ENCODE assay signal across 2 cellular contexts in the genomic region with DNA sequence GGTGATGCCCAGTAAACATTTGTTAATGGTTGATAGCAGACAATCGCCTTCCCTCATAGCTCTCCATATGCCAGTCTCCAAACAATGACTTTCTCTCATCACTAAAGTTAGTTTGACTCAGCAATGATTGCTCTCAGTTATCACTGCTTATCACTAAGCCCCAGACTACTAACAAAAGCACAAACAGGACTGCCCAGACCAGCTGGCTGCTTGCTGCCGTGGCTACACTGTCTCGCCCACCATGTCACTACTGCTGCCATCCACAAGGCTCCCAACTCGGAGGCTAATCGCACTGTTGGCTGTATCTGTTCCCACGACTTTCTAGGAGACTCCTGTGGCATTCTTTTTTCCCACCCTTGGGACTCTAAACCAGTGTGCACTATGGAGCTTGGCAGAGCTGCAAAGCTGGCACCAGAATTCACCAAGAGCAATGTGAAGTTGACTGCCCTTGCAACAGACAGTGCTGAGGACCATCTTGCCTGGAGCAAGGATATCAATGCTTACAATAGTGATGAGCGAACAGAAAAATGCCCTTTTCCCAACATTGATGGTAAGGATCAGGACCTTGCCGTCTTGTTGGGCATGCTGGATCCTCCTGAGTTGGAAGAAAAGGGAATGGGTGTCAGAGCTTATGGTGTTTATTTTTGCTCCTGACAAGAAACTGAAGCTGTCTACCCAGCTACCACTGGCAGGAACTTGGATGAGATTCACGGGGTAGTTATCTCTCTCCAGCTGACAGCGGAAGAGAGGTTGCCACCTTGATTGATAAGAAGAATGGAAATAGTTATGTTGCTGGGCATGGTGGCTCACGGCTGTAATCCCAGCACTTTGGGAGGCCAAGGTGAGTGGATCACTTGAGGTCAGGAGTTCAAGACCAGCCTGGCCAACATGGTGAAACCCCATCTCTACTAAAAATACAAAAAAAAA.
TF ChIP-seq lines count a peak whose summit lies in the region.

No MANE protein-coding gene starts in this region.

TF ChIP-seq in IMR-90, 13 proteins besides CTCF, POLR2A, EP300 and RAD21:
- TF ChIP-seq CHD1 (IDR thresholded peaks at IDR 0.05; ENCODE audit: low read depth, low read length) (no peak), CEBPB (IDR thresholded peaks at IDR 0.05; ENCODE audit: low read depth, low read length) (no peak), NFE2L2 (IDR thresholded peaks at IDR 0.05; ENCODE audit: low read depth, low read length) (no peak), MAZ (IDR thresholded peaks at IDR 0.05; ENCODE audit: borderline replicate concordance, low read depth, low read length) (no peak), SMC3 (IDR thresholded peaks at IDR 0.05; ENCODE audit: low read depth, low read length) (no peak), RCOR1 (IDR thresholded peaks at IDR 0.05; ENCODE audit: insufficient replicate concordance, low read length) (no peak), MAFK (IDR thresholded peaks at IDR 0.05; ENCODE audit: low read depth, low read length) (no peak), MXI1 (IDR thresholded peaks at IDR 0.05; ENCODE audit: borderline replicate concordance, low read depth, low read length) (no peak), RFX5 (IDR thresholded peaks at IDR 0.05; ENCODE audit: low read depth, low read length) (no peak), FOS (IDR thresholded peaks at IDR 0.05; ENCODE audit: low read depth, low read length) (no peak), BHLHE40 (IDR thresholded peaks at IDR 0.05; ENCODE audit: low read depth, low read length) (no peak)
- TF ChIP-seq, protein P1, sequence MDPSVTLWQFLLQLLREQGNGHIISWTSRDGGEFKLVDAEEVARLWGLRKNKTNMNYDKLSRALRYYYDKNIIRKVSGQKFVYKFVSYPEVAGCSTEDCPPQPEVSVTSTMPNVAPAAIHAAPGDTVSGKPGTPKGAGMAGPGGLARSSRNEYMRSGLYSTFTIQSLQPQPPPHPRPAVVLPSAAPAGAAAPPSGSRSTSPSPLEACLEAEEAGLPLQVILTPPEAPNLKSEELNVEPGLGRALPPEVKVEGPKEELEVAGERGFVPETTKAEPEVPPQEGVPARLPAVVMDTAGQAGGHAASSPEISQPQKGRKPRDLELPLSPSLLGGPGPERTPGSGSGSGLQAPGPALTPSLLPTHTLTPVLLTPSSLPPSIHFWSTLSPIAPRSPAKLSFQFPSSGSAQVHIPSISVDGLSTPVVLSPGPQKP (IDR thresholded peaks at IDR 0.05; ENCODE audit: borderline replicate concordance, low read depth, low read length): no peak
- TF ChIP-seq, protein P2, sequence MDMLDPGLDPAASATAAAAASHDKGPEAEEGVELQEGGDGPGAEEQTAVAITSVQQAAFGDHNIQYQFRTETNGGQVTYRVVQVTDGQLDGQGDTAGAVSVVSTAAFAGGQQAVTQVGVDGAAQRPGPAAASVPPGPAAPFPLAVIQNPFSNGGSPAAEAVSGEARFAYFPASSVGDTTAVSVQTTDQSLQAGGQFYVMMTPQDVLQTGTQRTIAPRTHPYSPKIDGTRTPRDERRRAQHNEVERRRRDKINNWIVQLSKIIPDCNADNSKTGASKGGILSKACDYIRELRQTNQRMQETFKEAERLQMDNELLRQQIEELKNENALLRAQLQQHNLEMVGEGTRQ (IDR thresholded peaks at IDR 0.05; ENCODE audit: low read depth, low read length): no peak

TF ChIP-seq in K562, 482 proteins besides CTCF, POLR2A, EP300 and RAD21 (continues in another document):
- TF ChIP-seq CTBP1 (IDR thresholded peaks at IDR 0.05; ENCODE audit: borderline replicate concordance) (no peak), RNF2 (IDR thresholded peaks at IDR 0.05) (no peak), XRCC5 (IDR thresholded peaks at IDR 0.05; ENCODE audit: low read depth, low read length) (no peak), NFIC (IDR thresholded peaks at IDR 0.05) (peak; percentile 58; the same call in 1 of the 2 replicates), ETS2 (tag; IDR thresholded peaks at IDR 0.05; ENCODE audit: borderline replicate concordance, poor library complexity, severe bottlenecking) (no peak), ZNF224 (CRISPR knock-in tag; IDR thresholded peaks at IDR 0.05) (no peak), TCF3 (CRISPR knock-in tag; IDR thresholded peaks at IDR 0.05) (peak; percentile 89), RB1 (IDR thresholded peaks at IDR 0.05; ENCODE audit: low read depth) (no peak), RBM17 (IDR thresholded peaks at IDR 0.05; ENCODE audit: borderline replicate concordance, low read depth, low read length) (no peak), FOSL1 (tag; conservative IDR thresholded peaks at IDR 0.05) (peak; percentile 60), ZSCAN29 (IDR thresholded peaks at IDR 0.05) (peak; percentile 65; the same call in 1 of the 2 replicates), CEBPG (CRISPR knock-in tag; IDR thresholded peaks at IDR 0.05) (no peak), CEBPG (tag; conservative IDR thresholded peaks at IDR 0.05 in 1 of 2, IDR thresholded peaks at IDR 0.05 in 1 of 2) (no peak), GTF2F1 (IDR thresholded peaks at IDR 0.05; ENCODE audit: low read depth, low read length) (no peak), EGR1 (conservative IDR thresholded peaks at IDR 0.05) (0 out of 2 replicates have a peak, but pooled peaks have one; percentile 17), ARID2 (IDR thresholded peaks at IDR 0.05) (no peak), NFXL1 (CRISPR knock-in tag; IDR thresholded peaks at IDR 0.05) (no peak), HNRNPK (IDR thresholded peaks at IDR 0.05; ENCODE audit: low read depth, low read length, poor library complexity, severe bottlenecking) (no peak)
- TF ChIP-seq, protein P3, sequence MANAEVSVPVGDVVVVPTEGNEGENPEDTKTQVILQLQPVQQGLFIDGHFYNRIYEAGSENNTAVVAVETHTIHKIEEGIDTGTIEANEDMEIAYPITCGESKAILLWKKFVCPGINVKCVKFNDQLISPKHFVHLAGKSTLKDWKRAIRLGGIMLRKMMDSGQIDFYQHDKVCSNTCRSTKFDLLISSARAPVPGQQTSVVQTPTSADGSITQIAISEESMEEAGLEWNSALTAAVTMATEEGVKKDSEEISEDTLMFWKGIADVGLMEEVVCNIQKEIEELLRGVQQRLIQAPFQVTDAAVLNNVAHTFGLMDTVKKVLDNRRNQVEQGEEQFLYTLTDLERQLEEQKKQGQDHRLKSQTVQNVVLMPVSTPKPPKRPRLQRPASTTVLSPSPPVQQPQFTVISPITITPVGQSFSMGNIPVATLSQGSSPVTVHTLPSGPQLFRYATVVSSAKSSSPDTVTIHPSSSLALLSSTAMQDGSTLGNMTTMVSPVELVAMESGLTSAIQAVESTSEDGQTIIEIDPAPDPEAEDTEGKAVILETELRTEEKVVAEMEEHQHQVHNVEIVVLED (CRISPR knock-in tag; IDR thresholded peaks at IDR 0.05): no peak
- TF ChIP-seq, protein P4, sequence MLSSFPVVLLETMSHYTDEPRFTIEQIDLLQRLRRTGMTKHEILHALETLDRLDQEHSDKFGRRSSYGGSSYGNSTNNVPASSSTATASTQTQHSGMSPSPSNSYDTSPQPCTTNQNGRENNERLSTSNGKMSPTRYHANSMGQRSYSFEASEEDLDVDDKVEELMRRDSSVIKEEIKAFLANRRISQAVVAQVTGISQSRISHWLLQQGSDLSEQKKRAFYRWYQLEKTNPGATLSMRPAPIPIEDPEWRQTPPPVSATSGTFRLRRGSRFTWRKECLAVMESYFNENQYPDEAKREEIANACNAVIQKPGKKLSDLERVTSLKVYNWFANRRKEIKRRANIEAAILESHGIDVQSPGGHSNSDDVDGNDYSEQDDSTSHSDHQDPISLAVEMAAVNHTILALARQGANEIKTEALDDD (IDR thresholded peaks at IDR 0.05): peak; percentile 26; the same call in 1 of the 2 replicates
- TF ChIP-seq, protein P5, sequence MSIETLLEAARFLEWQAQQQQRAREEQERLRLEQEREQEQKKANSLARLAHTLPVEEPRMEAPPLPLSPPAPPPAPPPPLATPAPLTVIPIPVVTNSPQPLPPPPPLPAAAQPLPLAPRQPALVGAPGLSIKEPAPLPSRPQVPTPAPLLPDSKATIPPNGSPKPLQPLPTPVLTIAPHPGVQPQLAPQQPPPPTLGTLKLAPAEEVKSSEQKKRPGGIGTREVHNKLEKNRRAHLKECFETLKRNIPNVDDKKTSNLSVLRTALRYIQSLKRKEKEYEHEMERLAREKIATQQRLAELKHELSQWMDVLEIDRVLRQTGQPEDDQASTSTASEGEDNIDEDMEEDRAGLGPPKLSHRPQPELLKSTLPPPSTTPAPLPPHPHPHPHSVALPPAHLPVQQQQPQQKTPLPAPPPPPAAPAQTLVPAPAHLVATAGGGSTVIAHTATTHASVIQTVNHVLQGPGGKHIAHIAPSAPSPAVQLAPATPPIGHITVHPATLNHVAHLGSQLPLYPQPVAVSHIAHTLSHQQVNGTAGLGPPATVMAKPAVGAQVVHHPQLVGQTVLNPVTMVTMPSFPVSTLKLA (conservative IDR thresholded peaks at IDR 0.05): 0 out of 4 replicates have a peak, but pooled peaks of 1 of the 2 experiments have one; percentile 26
- TF ChIP-seq, protein P6, sequence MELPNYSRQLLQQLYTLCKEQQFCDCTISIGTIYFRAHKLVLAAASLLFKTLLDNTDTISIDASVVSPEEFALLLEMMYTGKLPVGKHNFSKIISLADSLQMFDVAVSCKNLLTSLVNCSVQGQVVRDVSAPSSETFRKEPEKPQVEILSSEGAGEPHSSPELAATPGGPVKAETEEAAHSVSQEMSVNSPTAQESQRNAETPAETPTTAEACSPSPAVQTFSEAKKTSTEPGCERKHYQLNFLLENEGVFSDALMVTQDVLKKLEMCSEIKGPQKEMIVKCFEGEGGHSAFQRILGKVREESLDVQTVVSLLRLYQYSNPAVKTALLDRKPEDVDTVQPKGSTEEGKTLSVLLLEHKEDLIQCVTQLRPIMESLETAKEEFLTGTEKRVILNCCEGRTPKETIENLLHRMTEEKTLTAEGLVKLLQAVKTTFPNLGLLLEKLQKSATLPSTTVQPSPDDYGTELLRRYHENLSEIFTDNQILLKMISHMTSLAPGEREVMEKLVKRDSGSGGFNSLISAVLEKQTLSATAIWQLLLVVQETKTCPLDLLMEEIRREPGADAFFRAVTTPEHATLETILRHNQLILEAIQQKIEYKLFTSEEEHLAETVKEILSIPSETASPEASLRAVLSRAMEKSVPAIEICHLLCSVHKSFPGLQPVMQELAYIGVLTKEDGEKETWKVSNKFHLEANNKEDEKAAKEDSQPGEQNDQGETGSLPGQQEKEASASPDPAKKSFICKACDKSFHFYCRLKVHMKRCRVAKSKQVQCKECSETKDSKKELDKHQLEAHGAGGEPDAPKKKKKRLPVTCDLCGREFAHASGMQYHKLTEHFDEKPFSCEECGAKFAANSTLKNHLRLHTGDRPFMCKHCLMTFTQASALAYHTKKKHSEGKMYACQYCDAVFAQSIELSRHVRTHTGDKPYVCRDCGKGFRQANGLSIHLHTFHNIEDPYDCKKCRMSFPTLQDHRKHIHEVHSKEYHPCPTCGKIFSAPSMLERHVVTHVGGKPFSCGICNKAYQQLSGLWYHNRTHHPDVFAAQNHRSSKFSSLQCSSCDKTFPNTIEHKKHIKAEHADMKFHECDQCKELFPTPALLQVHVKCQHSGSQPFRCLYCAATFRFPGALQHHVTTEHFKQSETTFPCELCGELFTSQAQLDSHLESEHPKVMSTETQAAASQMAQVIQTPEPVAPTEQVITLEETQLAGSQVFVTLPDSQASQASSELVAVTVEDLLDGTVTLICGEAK (IDR thresholded peaks at IDR 0.05): no peak
- TF ChIP-seq, protein P6 (CRISPR knock-in tag; IDR thresholded peaks at IDR 0.05): no peak
- TF ChIP-seq, protein P7, sequence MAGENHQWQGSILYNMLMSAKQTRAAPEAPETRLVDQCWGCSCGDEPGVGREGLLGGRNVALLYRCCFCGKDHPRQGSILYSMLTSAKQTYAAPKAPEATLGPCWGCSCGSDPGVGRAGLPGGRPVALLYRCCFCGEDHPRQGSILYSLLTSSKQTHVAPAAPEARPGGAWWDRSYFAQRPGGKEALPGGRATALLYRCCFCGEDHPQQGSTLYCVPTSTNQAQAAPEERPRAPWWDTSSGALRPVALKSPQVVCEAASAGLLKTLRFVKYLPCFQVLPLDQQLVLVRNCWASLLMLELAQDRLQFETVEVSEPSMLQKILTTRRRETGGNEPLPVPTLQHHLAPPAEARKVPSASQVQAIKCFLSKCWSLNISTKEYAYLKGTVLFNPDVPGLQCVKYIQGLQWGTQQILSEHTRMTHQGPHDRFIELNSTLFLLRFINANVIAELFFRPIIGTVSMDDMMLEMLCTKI (IDR thresholded peaks at IDR 0.05; ENCODE audit: partially characterized antibody): no peak
- TF ChIP-seq, protein P8, sequence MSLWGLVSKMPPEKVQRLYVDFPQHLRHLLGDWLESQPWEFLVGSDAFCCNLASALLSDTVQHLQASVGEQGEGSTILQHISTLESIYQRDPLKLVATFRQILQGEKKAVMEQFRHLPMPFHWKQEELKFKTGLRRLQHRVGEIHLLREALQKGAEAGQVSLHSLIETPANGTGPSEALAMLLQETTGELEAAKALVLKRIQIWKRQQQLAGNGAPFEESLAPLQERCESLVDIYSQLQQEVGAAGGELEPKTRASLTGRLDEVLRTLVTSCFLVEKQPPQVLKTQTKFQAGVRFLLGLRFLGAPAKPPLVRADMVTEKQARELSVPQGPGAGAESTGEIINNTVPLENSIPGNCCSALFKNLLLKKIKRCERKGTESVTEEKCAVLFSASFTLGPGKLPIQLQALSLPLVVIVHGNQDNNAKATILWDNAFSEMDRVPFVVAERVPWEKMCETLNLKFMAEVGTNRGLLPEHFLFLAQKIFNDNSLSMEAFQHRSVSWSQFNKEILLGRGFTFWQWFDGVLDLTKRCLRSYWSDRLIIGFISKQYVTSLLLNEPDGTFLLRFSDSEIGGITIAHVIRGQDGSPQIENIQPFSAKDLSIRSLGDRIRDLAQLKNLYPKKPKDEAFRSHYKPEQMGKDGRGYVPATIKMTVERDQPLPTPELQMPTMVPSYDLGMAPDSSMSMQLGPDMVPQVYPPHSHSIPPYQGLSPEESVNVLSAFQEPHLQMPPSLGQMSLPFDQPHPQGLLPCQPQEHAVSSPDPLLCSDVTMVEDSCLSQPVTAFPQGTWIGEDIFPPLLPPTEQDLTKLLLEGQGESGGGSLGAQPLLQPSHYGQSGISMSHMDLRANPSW (CRISPR knock-in tag; IDR thresholded peaks at IDR 0.05): no peak
